In the genomic region with DNA sequence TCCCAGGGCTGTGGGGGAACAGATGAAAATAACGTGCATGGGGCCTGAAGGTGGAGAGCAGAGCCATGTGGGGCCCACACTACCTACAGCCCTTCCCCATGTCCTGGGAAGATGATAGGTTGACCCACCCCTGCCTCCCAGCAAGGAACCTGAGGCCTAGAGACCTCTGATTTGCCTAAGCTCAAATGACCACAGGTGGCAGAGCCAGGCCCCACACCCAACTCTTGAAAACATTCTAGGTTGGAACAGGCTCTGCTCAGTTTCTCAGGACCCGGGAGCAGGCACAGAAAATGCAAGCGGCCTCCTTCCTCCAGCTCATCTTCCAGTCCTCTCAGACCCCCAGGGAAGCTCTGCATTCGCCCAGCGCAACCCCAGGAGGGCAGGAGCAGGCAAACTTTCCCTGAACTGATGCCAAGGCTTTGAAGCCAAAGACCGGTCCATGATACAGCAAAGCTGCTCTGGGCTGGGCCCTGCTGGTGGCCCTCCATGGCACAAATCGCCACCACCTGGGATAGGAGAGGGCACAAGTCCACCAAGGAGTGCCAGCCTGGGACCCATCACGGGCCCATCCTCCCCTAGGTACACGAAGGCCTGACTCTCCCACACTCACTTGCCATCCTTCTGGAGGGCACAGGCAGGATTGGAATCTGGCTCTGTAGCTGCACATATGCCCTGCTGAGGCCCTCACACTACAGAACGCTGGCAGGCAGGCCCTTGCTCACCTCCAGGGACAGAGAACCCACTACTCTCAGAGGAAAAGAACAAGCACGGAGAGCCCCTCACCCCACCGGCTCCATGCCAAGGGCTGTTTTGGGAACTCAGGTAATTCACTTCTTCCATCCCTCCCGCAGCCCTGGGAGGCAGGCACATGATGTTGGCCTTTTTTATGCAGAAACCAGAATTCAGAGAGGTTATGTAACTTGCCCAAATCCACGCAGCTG, we compare ENCODE assay signal across 17 cellular contexts. TPM values are rescaled to one million over a fixed set of nuclear protein-coding genes. Genes with fewer than 3 reads are reported as not detected.
DNase-seq lines count a peak whose midpoint lies in the region; ATAC-seq and TF ChIP-seq lines count a peak whose summit lies in the region.
"Had no signal": no experiment of that assay in that cellular context is flagged by ENCODE, and none has a peak within 500 bp of the region (broad histone marks: within the 10 kb centered on the region; RNA-seq: fewer than 3 reads in every experiment).

No MANE protein-coding gene starts in this region.

- no peak overlapping the region for H3K4me3 ChIP-seq in sigmoid colon

- peak overlapping the region; percentile 95 for H3K27ac Mint-ChIP-seq in activated T-cell treated with anti-CD3 and anti-CD28 coated beads, Interleukin-2, amount 50 U/mL, for 72 hours
- H3K27ac Mint-ChIP-seq in nephron progenitor cell, result no peak overlapping the region
- H3K27ac Mint-ChIP-seq: activated naive CD4-positive, alpha-beta T cell treated with anti-CD3 and anti-CD28 coated beads, Interleukin-2, amount 50 U/mL, for 24 hours; type B pancreatic cell had no signal

- H3K27me3 Mint-ChIP-seq in activated T-cell treated with anti-CD3 and anti-CD28 coated beads, Interleukin-2, amount 50 U/mL, for 72 hours (ENCODE audit: low read depth), result no peaks in the 10 kb centered on the region
- H3K27me3 Mint-ChIP-seq in nephron progenitor cell (ENCODE audit: low read depth, poor library complexity), result peaks cover 3% of the 10 kb centered on the region
- H3K27me3 Mint-ChIP-seq: activated naive CD4-positive, alpha-beta T cell treated with anti-CD3 and anti-CD28 coated beads, Interleukin-2, amount 50 U/mL, for 24 hours; type B pancreatic cell had no signal

- intact Hi-C loops in sigmoid colon (cut with DNase I), result no loop called here

- WGBS in sigmoid colon, 2 donors, result 75 to 86% methylated on average over 14 of the region's 14 CpGs

- no peak for DNase-seq in activated T-cell treated with anti-CD3 and anti-CD28 coated beads, Interleukin-2, amount 50 U/mL, for 72 hours
- DNase-seq in activated T-cell treated with anti-CD3 and anti-CD28 coated beads for 4 hours (no peak), NCI-H526 treated with DMSO at 0.1 percent for 48 hours (lab: John Stamatoyannopoulos, UW) (peak; percentile 25), sigmoid colon (peak; percentile 55), nephron progenitor cell (no peak)
- DNase-seq in NK-92 treated with Interleukin-12 subunit alpha and Interleukin-12 subunit beta, amount 100 ng/mL, for 24 hours (lab: John Stamatoyannopoulos, UW), result no peak
- DNase-seq: caudate nucleus; foreskin melanocyte; mammary epithelial cell; NCI-H2029; nucleus accumbens; stimulated activated CD4-positive, alpha-beta T cell treated with anti-CD3 and anti-CD28 coated beads, Interleukin-4, amount 100 ng/mL, for 1 hour had no signal

- H3K4me1 ChIP-seq in sigmoid colon, result no peaks in the 10 kb centered on the region

- ATAC-seq in activated T-cell treated with anti-CD3 and anti-CD28 coated beads, Interleukin-2, amount 50 U/mL, for 72 hours (replicated peaks in 1 of 2), result no peak
- no peak for ATAC-seq in GM21737 (IDR thresholded peaks at IDR 0.05; ENCODE audit: unreplicated experiment)

- no peaks in the 10 kb centered on the region for H3K27me3 ChIP-seq in sigmoid colon

- H3K36me3 Mint-ChIP-seq in activated T-cell treated with anti-CD3 and anti-CD28 coated beads, Interleukin-2, amount 50 U/mL, for 72 hours (ENCODE audit: insufficient read depth in 2 of 2), result peaks cover 9 to 19% of the 10 kb centered on the region in 2 donors
- H3K36me3 Mint-ChIP-seq in nephron progenitor cell (ENCODE audit: low read depth), result peaks cover 7% of the 10 kb centered on the region
- H3K36me3 Mint-ChIP-seq: activated naive CD4-positive, alpha-beta T cell treated with anti-CD3 and anti-CD28 coated beads, Interleukin-2, amount 50 U/mL, for 24 hours; type B pancreatic cell had no signal

- no peaks in the 10 kb centered on the region for H3K9me3 ChIP-seq in sigmoid colon

- H3K4me1 Mint-ChIP-seq in activated T-cell treated with anti-CD3 and anti-CD28 coated beads, Interleukin-2, amount 50 U/mL, for 72 hours (ENCODE audit: low read depth), result peaks cover 95% of the 10 kb centered on the region
- peaks cover 32% of the 10 kb centered on the region for H3K4me1 Mint-ChIP-seq in nephron progenitor cell

- H3K27ac ChIP-seq in cingulate gyrus (ENCODE audit: low read depth, low read length) (peak overlapping the region; percentile 75), sigmoid colon (no peak overlapping the region)
- H3K27ac ChIP-seq: RWPE1 had no signal

- TF ChIP-seq EP300 in sigmoid colon (IDR thresholded peaks at IDR 0.05), result no peak

- no peak for TF ChIP-seq POLR2A in sigmoid colon (IDR thresholded peaks at IDR 0.05)

- no peaks in the 10 kb centered on the region for H3K9me3 Mint-ChIP-seq in activated T-cell treated with anti-CD3 and anti-CD28 coated beads, Interleukin-2, amount 50 U/mL, for 72 hours
- H3K9me3 Mint-ChIP-seq in nephron progenitor cell, result no peaks in the 10 kb centered on the region
- H3K9me3 Mint-ChIP-seq: activated naive CD4-positive, alpha-beta T cell treated with anti-CD3 and anti-CD28 coated beads, Interleukin-2, amount 50 U/mL, for 24 hours; type B pancreatic cell had no signal

- peak overlapping the region; percentile 83 to 84 for H3K4me3 Mint-ChIP-seq in activated T-cell treated with anti-CD3 and anti-CD28 coated beads, Interleukin-2, amount 50 U/mL, for 72 hours
- no peak overlapping the region for H3K4me3 Mint-ChIP-seq in nephron progenitor cell
- H3K4me3 Mint-ChIP-seq: activated naive CD4-positive, alpha-beta T cell treated with anti-CD3 and anti-CD28 coated beads, Interleukin-2, amount 50 U/mL, for 24 hours; type B pancreatic cell had no signal

- H3K36me3 ChIP-seq in sigmoid colon, result no peaks in the 10 kb centered on the region

- no peak for TF ChIP-seq CTCF in sigmoid colon (IDR thresholded peaks at IDR 0.05)
- TF ChIP-seq CTCF in nephron progenitor cell (IDR thresholded peaks at IDR 0.05), result no peak

RNA-seq across cellular contexts. Expression of a gene that starts 51.0 kb away (rescaled TPM):
- total RNA-seq in activated T-cell treated with anti-CD3 and anti-CD28 coated beads, Interleukin-2, amount 50 U/mL, for 72 hours, result 100 to 1,000 TPM; 604 to 721 TPM
- 10 to 100 TPM; 21.0 to 35.0 (median 24.3) TPM for total RNA-seq in sigmoid colon
- 10 to 100 TPM; 23.4 to 69.2 (median 30.1) TPM for polyA plus RNA-seq in sigmoid colon

Comparison
In these comparisons a context has a peak if more than half of its experiments do, and no peak if none do; other contexts are left out.
1. DNase-seq: peak in NCI-H526 treated with DMSO at 0.1 percent for 48 hours (single experiment) and sigmoid colon (single experiment); none in activated T-cell treated with anti-CD3 and anti-CD28 coated beads, Interleukin-2, amount 50 U/mL, for 72 hours (0 of 2), activated T-cell treated with anti-CD3 and anti-CD28 coated beads for 4 hours (single experiment), NK-92 treated with Interleukin-12 subunit alpha and Interleukin-12 subunit beta, amount 100 ng/mL, for 24 hours (single experiment) and nephron progenitor cell (single experiment).
2. RNA of a gene that starts 51.0 kb away (total RNA-seq): 604 to 721 TPM in activated T-cell treated with anti-CD3 and anti-CD28 coated beads, Interleukin-2, amount 50 U/mL, for 72 hours; 21.0 to 35.0 TPM in sigmoid colon; every median in the first group is over 10 times any median in the second.